Comparison of ENCODE assay signal across 39 cellular contexts in the genomic region with DNA sequence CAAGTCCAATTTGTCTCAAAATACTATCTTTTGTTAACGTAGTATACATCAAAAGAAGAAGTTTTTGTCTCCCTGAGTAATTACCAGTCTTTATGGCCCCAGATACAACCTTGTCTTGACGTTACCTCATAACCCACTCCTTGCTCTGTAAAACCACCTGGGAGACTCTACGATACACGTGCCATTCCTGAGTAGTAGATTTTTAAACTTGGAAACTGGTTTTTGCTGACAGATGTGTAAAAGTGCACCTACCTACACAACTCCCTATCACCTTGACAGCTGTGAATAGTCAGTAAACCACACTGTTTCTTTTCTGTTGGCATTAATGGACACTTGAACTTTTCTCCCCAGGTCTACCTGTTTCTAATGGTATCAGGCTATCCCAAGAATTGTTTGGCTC. TPM values are rescaled to one million over a fixed set of nuclear protein-coding genes. Genes with fewer than 3 reads are reported as not detected.
"Had no signal": no experiment of that assay in that cellular context is flagged by ENCODE, and none has a peak within 500 bp of the region (broad histone marks: within the 10 kb centered on the region; RNA-seq: fewer than 3 reads in every experiment).

No MANE protein-coding gene starts in this region.

- H3K4me1 ChIP-seq: ascending aorta had no signal

- H3K4me3 Mint-ChIP-seq: activated B cell treated with CpG ODN at 0.5 μM for 24 hours; activated CD4-positive, alpha-beta memory T cell treated with anti-CD3 and anti-CD28 coated beads for 36 hours; activated CD4-positive, alpha-beta T cell treated with anti-CD3 and anti-CD28 coated beads, Interleukin-2, amount 10 ng/mL, durations not matched to agents 24 days and 14 days; activated CD8-positive, alpha-beta T cell treated with anti-CD3 and anti-CD28 coated beads for 36 hours; activated naive CD4-positive, alpha-beta T cell treated with anti-CD3 and anti-CD28 coated beads for 36 hours; activated naive CD8-positive, alpha-beta T cell treated with anti-CD3 and anti-CD28 coated beads for 36 hours; activated T-cell treated with anti-CD3 and anti-CD28 coated beads, Interleukin-2, amount 50 U/mL, for 4 hours; activated T-cell treated with anti-CD3 and anti-CD28 coated beads, Interleukin-2, amount 50 U/mL, for 72 hours; activated T-helper 1 cell treated with anti-CD3 and anti-CD28 coated beads, Interleukin-12 subunit alpha, Interleukin-12 subunit beta, Interleukin-2, Interleukin-4 antibody, amounts not matched to agents 30 ng/mL and 10 ng/mL and 1 ng/mL, durations not matched to agents 14 hours and 24 hours and 36 hours; activated T-helper 17 cell treated with anti-CD3 and anti-CD28 coated beads, Interleukin-2, amount 50 U/mL, for 72 hours; brain; central memory CD8-positive, alpha-beta T cell; T-helper 1 cell treated with Interleukin-12 subunit alpha and Interleukin-12 subunit beta and Interleukin-4 antibody, amounts not matched to agents 30 μg/mL and 1 μg/mL, for 36 hours; T-helper 2 cell treated with Interferon-gamma antibody and Interleukin-4, amounts not matched to agents 5 μg/mL and 100 μg/mL, for 36 hours had no signal

- H3K27me3 Mint-ChIP-seq: activated B cell treated with CpG ODN at 0.5 μM for 24 hours; activated CD4-positive, alpha-beta memory T cell treated with anti-CD3 and anti-CD28 coated beads for 36 hours; activated CD4-positive, alpha-beta T cell treated with anti-CD3 and anti-CD28 coated beads, Interleukin-2, amount 10 ng/mL, durations not matched to agents 24 days and 14 days; activated CD8-positive, alpha-beta T cell treated with anti-CD3 and anti-CD28 coated beads for 36 hours; activated naive CD8-positive, alpha-beta T cell treated with anti-CD3 and anti-CD28 coated beads for 36 hours; activated T-helper 17 cell treated with anti-CD3 and anti-CD28 coated beads, Interleukin-2, amount 50 U/mL, for 72 hours; central memory CD8-positive, alpha-beta T cell had no signal

- H3K4me3 ChIP-seq: adrenal gland, ascending aorta, cardiac muscle cell had no signal

- H3K9me3 ChIP-seq: adrenal gland, ascending aorta had no signal

- ATAC-seq: activated CD8-positive, alpha-beta T cell treated with anti-CD3 and anti-CD28 coated beads for 36 hours; activated naive CD4-positive, alpha-beta T cell treated with anti-CD3 and anti-CD28 coated beads, Interleukin-2, amount 50 U/mL, for 72 hours; activated T-cell treated with anti-CD3 and anti-CD28 coated beads, Interleukin-2, amount 50 U/mL, for 4 hours; activated T-cell treated with anti-CD3 and anti-CD28 coated beads, Interleukin-2, amount 50 U/mL, for 72 hours; activated T-helper 17 cell treated with anti-CD3 and anti-CD28 coated beads, Interleukin-2, amount 50 U/mL, for 72 hours had no signal

- H3K36me3 Mint-ChIP-seq: activated CD4-positive, alpha-beta memory T cell treated with anti-CD3 and anti-CD28 coated beads for 36 hours; activated naive CD4-positive, alpha-beta T cell treated with anti-CD3 and anti-CD28 coated beads, Interleukin-2, amount 50 U/mL, for 72 hours; activated naive CD8-positive, alpha-beta T cell treated with anti-CD3 and anti-CD28 coated beads for 36 hours; brain had no signal

- H3K36me3 ChIP-seq: adrenal gland, ascending aorta, cardiac muscle cell had no signal

- H3K27me3 ChIP-seq: adrenal gland, ascending aorta, cardiac muscle cell had no signal

- H3K27ac ChIP-seq: adrenal gland, ascending aorta, cardiac muscle cell, VCaP had no signal

- H3K9me3 Mint-ChIP-seq: activated B cell treated with CpG ODN at 0.5 μM for 24 hours; activated CD4-positive, alpha-beta memory T cell treated with anti-CD3 and anti-CD28 coated beads for 36 hours; activated CD4-positive, alpha-beta T cell treated with anti-CD3 and anti-CD28 coated beads, Interleukin-2, amount 10 ng/mL, durations not matched to agents 24 days and 14 days; activated CD8-positive, alpha-beta T cell treated with anti-CD3 and anti-CD28 coated beads for 36 hours; activated naive CD4-positive, alpha-beta T cell treated with anti-CD3 and anti-CD28 coated beads for 36 hours; activated naive CD8-positive, alpha-beta T cell treated with anti-CD3 and anti-CD28 coated beads for 36 hours; activated T-cell treated with anti-CD3 and anti-CD28 coated beads, Interleukin-2, amount 50 U/mL, for 4 hours; activated T-helper 1 cell treated with anti-CD3 and anti-CD28 coated beads, Interleukin-12 subunit alpha, Interleukin-12 subunit beta, Interleukin-2, Interleukin-4 antibody, amounts not matched to agents 30 ng/mL and 10 ng/mL and 1 ng/mL, durations not matched to agents 14 hours and 24 hours and 36 hours; brain; T-helper 2 cell treated with Interferon-gamma antibody and Interleukin-4, amounts not matched to agents 5 μg/mL and 100 μg/mL, for 36 hours had no signal

- H3K27ac Mint-ChIP-seq: activated B cell treated with CpG ODN at 0.5 μM for 24 hours; activated CD4-positive, alpha-beta memory T cell treated with anti-CD3 and anti-CD28 coated beads for 36 hours; activated CD4-positive, alpha-beta T cell treated with anti-CD3 and anti-CD28 coated beads, Interleukin-2, amount 10 ng/mL, durations not matched to agents 24 days and 14 days; activated CD8-positive, alpha-beta T cell treated with anti-CD3 and anti-CD28 coated beads for 36 hours; activated naive CD4-positive, alpha-beta T cell treated with anti-CD3 and anti-CD28 coated beads for 36 hours; activated naive CD4-positive, alpha-beta T cell treated with anti-CD3 and anti-CD28 coated beads, Interleukin-2, amount 50 U/mL, for 72 hours; activated naive CD8-positive, alpha-beta T cell treated with anti-CD3 and anti-CD28 coated beads for 36 hours; activated T-cell treated with anti-CD3 and anti-CD28 coated beads, Interleukin-2, amount 50 U/mL, for 72 hours; activated T-helper 1 cell treated with anti-CD3 and anti-CD28 coated beads, Interleukin-12 subunit alpha, Interleukin-12 subunit beta, Interleukin-2, Interleukin-4 antibody, amounts not matched to agents 30 ng/mL and 10 ng/mL and 1 ng/mL, durations not matched to agents 14 hours and 24 hours and 36 hours; activated T-helper 17 cell treated with anti-CD3 and anti-CD28 coated beads, Interleukin-2, amount 50 U/mL, for 72 hours; brain; T-helper 1 cell treated with Interleukin-12 subunit alpha and Interleukin-12 subunit beta and Interleukin-4 antibody, amounts not matched to agents 30 μg/mL and 1 μg/mL, for 36 hours; T-helper 2 cell treated with Interferon-gamma antibody and Interleukin-4, amounts not matched to agents 5 μg/mL and 100 μg/mL, for 36 hours had no signal

- H3K4me1 Mint-ChIP-seq: activated B cell treated with CpG ODN at 0.5 μM for 24 hours; activated CD4-positive, alpha-beta T cell treated with anti-CD3 and anti-CD28 coated beads, Interleukin-2, amount 10 ng/mL, durations not matched to agents 24 days and 14 days; activated naive CD8-positive, alpha-beta T cell treated with anti-CD3 and anti-CD28 coated beads for 36 hours; activated T-helper 17 cell treated with anti-CD3 and anti-CD28 coated beads, Interleukin-2, amount 50 U/mL, for 72 hours; brain; central memory CD8-positive, alpha-beta T cell had no signal

- FAIRE-seq: bronchial epithelial cell, TTC549 had no signal

- DNase-seq: activated B cell treated with CpG ODN at 0.5 μM for 24 hours; activated CD4-positive, alpha-beta memory T cell treated with anti-CD3 and anti-CD28 coated beads for 36 hours; activated CD4-positive, alpha-beta T cell treated with anti-CD3 and anti-CD28 coated beads for 4 hours; activated CD4-positive, alpha-beta T cell treated with anti-CD3 and anti-CD28 coated beads, Interleukin-2, amount 10 ng/mL, durations not matched to agents 24 days and 14 days; activated CD4-positive, alpha-beta T cell treated with anti-CD3 and anti-CD28 coated beads, Interleukin-2, amount 50 U/mL, for 1 hour; activated CD4-positive, alpha-beta T cell treated with anti-CD3 and anti-CD28 coated beads, Interleukin-2, amount 50 U/mL, for 4 hours; activated CD4-positive, CD25-positive, alpha-beta regulatory T cell treated with anti-CD3 and anti-CD28 coated beads, Interleukin-2, amount 50 U/mL, for 72 hours; activated CD8-positive, alpha-beta memory T cell treated with anti-CD3 and anti-CD28 coated beads, Interleukin-2, amount 50 U/mL, for 4 hours; activated CD8-positive, alpha-beta T cell treated with anti-CD3 and anti-CD28 coated beads for 36 hours; activated effector memory CD4-positive, alpha-beta T cell treated with anti-CD3 and anti-CD28 coated beads, Interleukin-2, amount 50 U/mL, for 16 hours; activated gamma-delta T cell treated with Interleukin-2 at 50 U/mL for 16 hours; activated naive CD4-positive, alpha-beta T cell; activated naive CD4-positive, alpha-beta T cell treated with anti-CD3 and anti-CD28 coated beads for 36 hours; activated naive CD4-positive, alpha-beta T cell treated with anti-CD3 and anti-CD28 coated beads, Interleukin-2, amount 50 U/mL, for 16 hours; activated naive CD8-positive, alpha-beta T cell treated with anti-CD3 and anti-CD28 coated beads for 36 hours; activated T-cell treated with anti-CD3 and anti-CD28 coated beads for 4 hours; activated T-cell treated with anti-CD3 and anti-CD28 coated beads, Interleukin-2, amount 50 U/mL, for 1 hour; activated T-cell treated with anti-CD3 and anti-CD28 coated beads, Interleukin-2, amount 50 U/mL, for 4 hours; activated T-cell treated with anti-CD3 and anti-CD28 coated beads, Interleukin-2, amount 50 U/mL, for 72 hours; adrenal gland; amniotic stem cell; caudate nucleus; cerebellar nuclear complex; T-helper 1 cell; T-helper 2 cell; T-helper 9 cell had no signal

RNA-seq across cellular contexts. Expression of a gene that starts 51.7 kb away (rescaled TPM):
- total RNA-seq: activated B cell treated with CpG ODN at 0.5 μM for 24 hours; activated CD4-positive, alpha-beta memory T cell treated with anti-CD3 and anti-CD28 coated beads for 36 hours; activated CD4-positive, alpha-beta T cell treated with anti-CD3 and anti-CD28 coated beads, Interleukin-2, amount 10 ng/mL, durations not matched to agents 24 days and 14 days; activated CD8-positive, alpha-beta memory T cell treated with anti-CD3 and anti-CD28 coated beads for 36 hours; activated CD8-positive, alpha-beta T cell treated with anti-CD3 and anti-CD28 coated beads for 36 hours; activated naive CD4-positive, alpha-beta T cell treated with anti-CD3 and anti-CD28 coated beads for 36 hours; activated naive CD4-positive, alpha-beta T cell treated with anti-CD3 and anti-CD28 coated beads, Interleukin-2, amount 50 U/mL, for 72 hours; activated naive CD8-positive, alpha-beta T cell treated with anti-CD3 and anti-CD28 coated beads for 36 hours; activated T-cell treated with anti-CD3 and anti-CD28 coated beads, Interleukin-2, amount 50 U/mL, for 72 hours; activated T-helper 1 cell treated with anti-CD3 and anti-CD28 coated beads, Interleukin-12 subunit alpha, Interleukin-12 subunit beta, Interleukin-2, Interleukin-4 antibody, amounts not matched to agents 30 ng/mL and 10 ng/mL and 1 ng/mL, durations not matched to agents 14 hours and 24 hours and 36 hours; activated T-helper 17 cell treated with anti-CD3 and anti-CD28 coated beads, Interleukin-2, amount 50 U/mL, for 72 hours had no signal
